In the genomic region with DNA sequence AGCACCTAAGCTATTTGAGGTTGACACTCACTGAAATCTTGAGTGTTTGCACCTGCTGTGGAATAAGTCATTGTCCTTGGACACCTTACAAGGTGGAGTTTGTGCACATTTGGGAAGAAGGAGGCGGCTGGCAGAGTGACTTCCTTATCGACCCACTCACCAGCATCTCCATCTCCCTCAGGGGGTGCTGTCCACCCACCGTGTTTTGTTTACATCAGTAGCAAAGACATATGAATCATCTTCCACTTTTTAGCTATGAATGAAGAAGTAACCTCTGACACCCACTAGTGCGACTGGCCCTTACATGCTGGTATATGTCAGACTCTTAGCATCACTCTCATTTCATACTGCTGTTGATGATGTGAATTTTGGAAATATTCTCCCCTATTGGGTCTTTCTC, we compare ENCODE assay signal across 8 cellular contexts.
A peak's percentile ranks its signal among the peaks of the same experiment; 100 is the strongest.
DNase-seq lines count a peak whose midpoint lies in the region; ATAC-seq, FAIRE-seq and TF ChIP-seq lines count a peak whose summit lies in the region.

No MANE protein-coding gene starts in this region.

- DNase-seq in CD1c-positive myeloid dendritic cell (ENCODE audit: extremely low spot score), result peak; percentile 94
- DNase-seq in T1000 (lab: John Stamatoyannopoulos, UW), result peak; percentile 7
- no peak for DNase-seq in epithelial cell of prostate (ENCODE audit: low read depth, low spot score)
- peak; percentile 15 to 76 for DNase-seq in stimulated activated effector memory CD8-positive, alpha-beta T cell treated with anti-CD3 and anti-CD28 coated beads, Interleukin-12 subunit alpha, Interleukin-12 subunit beta, amount 100 ng/mL, for 72 hours (ENCODE audit: low spot score in 2 of 2)
- no peak for DNase-seq in iPS-NIHi7 (ENCODE audit: extremely low spot score)
- DNase-seq in LoVo (ENCODE audit: low spot score), result no peak
- no peak for DNase-seq in GM12891 (ENCODE audit: insufficient read length, low spot score)

- ATAC-seq in HG02588 (IDR thresholded peaks at IDR 0.05; ENCODE audit: unreplicated experiment), result peak; percentile 47
- ATAC-seq in stimulated activated effector memory CD8-positive, alpha-beta T cell treated with anti-CD3 and anti-CD28 coated beads, Interleukin-12 subunit alpha, Interleukin-12 subunit beta, amount 100 ng/mL, for 72 hours, result peak; percentile 83

- H3K27ac Mint-ChIP-seq in stimulated activated effector memory CD8-positive, alpha-beta T cell treated with anti-CD3 and anti-CD28 coated beads, Interleukin-12 subunit alpha, Interleukin-12 subunit beta, amount 100 ng/mL, for 72 hours, result peak overlapping the region; percentile 97

- no peak for TF ChIP-seq POLR2A in GM12891 (IDR thresholded peaks at IDR 0.05; ENCODE audit: low read depth, low read length)

- no peaks in the 10 kb centered on the region for H3K9me3 Mint-ChIP-seq in stimulated activated effector memory CD8-positive, alpha-beta T cell treated with anti-CD3 and anti-CD28 coated beads, Interleukin-12 subunit alpha, Interleukin-12 subunit beta, amount 100 ng/mL, for 72 hours

- peaks cover 31% of the 10 kb centered on the region for H3K4me1 Mint-ChIP-seq in stimulated activated effector memory CD8-positive, alpha-beta T cell treated with anti-CD3 and anti-CD28 coated beads, Interleukin-12 subunit alpha, Interleukin-12 subunit beta, amount 100 ng/mL, for 72 hours

- H3K36me3 Mint-ChIP-seq in stimulated activated effector memory CD8-positive, alpha-beta T cell treated with anti-CD3 and anti-CD28 coated beads, Interleukin-12 subunit alpha, Interleukin-12 subunit beta, amount 100 ng/mL, for 72 hours, result no peaks in the 10 kb centered on the region

- H3K4me3 Mint-ChIP-seq in stimulated activated effector memory CD8-positive, alpha-beta T cell treated with anti-CD3 and anti-CD28 coated beads, Interleukin-12 subunit alpha, Interleukin-12 subunit beta, amount 100 ng/mL, for 72 hours, result peak overlapping the region; percentile 60

- H3K27ac ChIP-seq in epithelial cell of prostate, result peak overlapping the region; percentile 88

- FAIRE-seq in GM12891 (lab: Jason Lieb, UNC), result no peak

TF ChIP-seq in GM12891, 5 proteins besides CTCF, POLR2A, EP300 and RAD21:
- no peak for TF ChIP-seq POLR2AphosphoS5 (IDR thresholded peaks at IDR 0.05; ENCODE audit: low read depth, low read length)
- no peak for TF ChIP-seq SPI1 (IDR thresholded peaks at IDR 0.05; ENCODE audit: low read depth, low read length)
- TF ChIP-seq TAF1 (IDR thresholded peaks at IDR 0.05; ENCODE audit: low read depth, low read length), result no peak
- no peak for TF ChIP-seq PAX5 (IDR thresholded peaks at IDR 0.05; ENCODE audit: insufficient read depth, low read length, severe bottlenecking)
- TF ChIP-seq POU2F2 (IDR thresholded peaks at IDR 0.05; ENCODE audit: low read depth, low read length), result no peak

Comparison
In these comparisons a context has a peak if more than half of its experiments do, and no peak if none do; other contexts are left out.
1. DNase-seq: peak in CD1c-positive myeloid dendritic cell (single experiment), T1000 (single experiment) and stimulated activated effector memory CD8-positive, alpha-beta T cell treated with anti-CD3 and anti-CD28 coated beads, Interleukin-12 subunit alpha, Interleukin-12 subunit beta, amount 100 ng/mL, for 72 hours (2 of 2); none in epithelial cell of prostate (single experiment), iPS-NIHi7 (single experiment), LoVo (single experiment) and GM12891 (single experiment).